Comparison of ENCODE assay signal across 1 cellular context in genomic region chr6:8006208-8006607, GRCh38.
TF ChIP-seq lines count a peak whose summit lies in the region.

No MANE protein-coding gene starts in this region.

TF ChIP-seq in HepG2, 621 proteins besides CTCF, POLR2A, EP300 and RAD21 (continued from another document):
- TF ChIP-seq PAXIP1 (CRISPR knock-in tag; conservative IDR thresholded peaks at IDR 0.05) = no peak
- TF ChIP-seq STAG1 (CRISPR knock-in tag; IDR thresholded peaks at IDR 0.05) = peak; percentile 83
- TF ChIP-seq KAT8 (CRISPR knock-in tag; IDR thresholded peaks at IDR 0.05) = no peak
- TF ChIP-seq ZNF460 (CRISPR knock-in tag; IDR thresholded peaks at IDR 0.05; ENCODE audit: borderline replicate concordance) = no peak
- TF ChIP-seq ZNF709 (CRISPR knock-in tag; IDR thresholded peaks at IDR 0.05) = no peak
- TF ChIP-seq SIX1 (CRISPR knock-in tag; IDR thresholded peaks at IDR 0.05; ENCODE audit: borderline replicate concordance) = no peak
